Comparison of ENCODE assay signal across 12 cellular contexts in the genomic region with DNA sequence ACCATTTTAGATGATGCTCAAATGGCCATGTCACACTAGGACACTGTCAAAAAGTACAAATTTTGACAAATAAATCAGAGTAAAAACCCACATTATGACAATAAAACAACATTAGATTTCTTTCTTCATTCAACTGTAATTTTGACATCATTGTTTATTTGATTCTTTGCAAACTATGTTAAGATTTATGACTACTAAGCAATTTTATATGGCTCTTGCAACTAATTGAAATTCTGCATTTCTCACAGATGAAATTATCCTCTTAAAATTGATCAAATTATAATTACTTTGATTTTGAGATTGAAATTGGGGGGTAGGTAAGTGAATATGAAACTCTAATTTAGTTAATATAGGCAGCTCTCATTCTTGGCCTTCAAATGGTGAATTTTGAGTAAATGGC. TPM values are rescaled to one million over a fixed set of nuclear protein-coding genes. Genes with fewer than 3 reads are reported as not detected.
"Had no signal": no experiment of that assay in that cellular context is flagged by ENCODE, and none has a peak within 500 bp of the region (broad histone marks: within the 10 kb centered on the region; RNA-seq: fewer than 3 reads in every experiment).

No MANE protein-coding gene starts in this region.

- DNase-seq: GM23248, GOT3, H7, H9, HCEC 1CT, HFFc6 had no signal

- H3K9ac ChIP-seq: GM23248 had no signal

- H3K27ac ChIP-seq: GM23248 had no signal

- H2AFZ ChIP-seq: GM23248, GM23338 had no signal

- H3K4me2 ChIP-seq: GM23338 had no signal

- FAIRE-seq: H1, H54 had no signal

- ATAC-seq: GM23338, HCT116 had no signal

- H3K4me3 ChIP-seq: GM23248, GM23338, HAP-1 had no signal

- H3K4me1 ChIP-seq: HAP-1 had no signal

- H3K9me3 ChIP-seq: HAP-1 had no signal

- H3K36me3 ChIP-seq: HAP-1 had no signal

RNA-seq across cellular contexts. Expression of gene ATOH1, which starts 59.8 kb away (rescaled TPM):
- total RNA-seq: GM23248, H4, H9, HFFc6 had no signal
- polyA plus RNA-seq: GM23248 had no signal
